1 cellular context compared by ENCODE assay signal in genomic region chr11:74694136-74694535, GRCh38.
TF ChIP-seq lines count a peak whose summit lies in the region.

No MANE protein-coding gene starts in this region.

TF ChIP-seq in K562, 482 proteins besides CTCF, POLR2A, EP300 and RAD21 (continued from another document):
- no peak for TF ChIP-seq PREB (CRISPR knock-in tag; IDR thresholded peaks at IDR 0.05)
- no peak for TF ChIP-seq XRCC5 (IDR thresholded peaks at IDR 0.05; ENCODE audit: low read depth, low read length)
- TF ChIP-seq HDGF (IDR thresholded peaks at IDR 0.05), result no peak
- TF ChIP-seq CEBPG (CRISPR knock-in tag; IDR thresholded peaks at IDR 0.05), result no peak
- TF ChIP-seq CEBPG (tag; conservative IDR thresholded peaks at IDR 0.05 in 1 of 2, IDR thresholded peaks at IDR 0.05 in 1 of 2), result no peak
- TF ChIP-seq FOXK2 (conservative IDR thresholded peaks at IDR 0.05 in 1 of 2, IDR thresholded peaks at IDR 0.05 in 1 of 2; ENCODE audit: low read depth in 2 of 2), result peak; percentile 67 to 72; a peak in 3 of 4 replicates
- no peak for TF ChIP-seq HDAC6 (IDR thresholded peaks at IDR 0.05; ENCODE audit: low read depth, low read length)
- no peak for TF ChIP-seq KAT2B (IDR thresholded peaks at IDR 0.05; ENCODE audit: low read depth, low read length)
- peak in 1 of 2 experiments; percentile 78; a peak in 2 of 4 replicates for TF ChIP-seq FOXA3 (CRISPR knock-in tag; conservative IDR thresholded peaks at IDR 0.05 in 1 of 2, IDR thresholded peaks at IDR 0.05 in 1 of 2)
- TF ChIP-seq ZNF75A (CRISPR knock-in tag; IDR thresholded peaks at IDR 0.05), result no peak
- no peak for TF ChIP-seq PKNOX1 (IDR thresholded peaks at IDR 0.05)
